In the genomic region with DNA sequence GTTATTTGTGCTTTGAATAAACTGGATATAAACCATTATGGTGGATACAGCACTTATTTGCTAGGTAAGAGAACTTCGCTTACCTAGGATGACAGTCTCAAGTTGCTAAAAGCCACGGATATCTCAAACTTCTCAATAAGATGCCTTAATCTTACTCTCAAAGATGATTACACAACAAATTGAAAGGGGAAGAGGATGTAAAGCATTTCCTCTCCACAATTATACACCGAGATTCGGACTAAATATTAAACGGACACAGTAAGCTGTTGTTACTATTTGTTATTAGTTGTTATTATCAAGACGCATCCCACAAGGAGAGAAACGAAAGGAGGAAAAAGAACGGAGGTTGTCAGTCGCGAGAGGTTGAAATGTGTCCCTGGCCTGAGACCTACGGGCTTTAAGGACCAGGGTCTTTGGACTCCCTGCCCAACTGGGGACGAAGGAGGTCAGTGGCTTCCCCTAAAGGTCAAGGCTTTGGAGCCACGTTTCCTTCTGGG, we compare ENCODE assay signal across 8 cellular contexts. TPM values are rescaled to one million over a fixed set of nuclear protein-coding genes. Genes with fewer than 3 reads are reported as not detected.
DNase-seq lines count a peak whose midpoint lies in the region; ATAC-seq and TF ChIP-seq lines count a peak whose summit lies in the region.

No MANE protein-coding gene starts in this region.

- H2BK120ac ChIP-seq in mesendoderm (ENCODE audit: low read depth, low read length), result no peak overlapping the region

- H3K9me3 ChIP-seq in uterus, result no peaks in the 10 kb centered on the region

- H3K4me3 ChIP-seq in mesendoderm (ENCODE audit: low read length) (peak overlapping the region; percentile 84), uterus (peak overlapping the region; percentile 78 to 96)

- no peak for TF ChIP-seq CTCF in uterus (IDR thresholded peaks at IDR 0.05)

- H3K36me3 ChIP-seq in mesendoderm (ENCODE audit: control insufficient read depth, insufficient read depth, low read length) (no peaks in the 10 kb centered on the region), uterus (no peaks in the 10 kb centered on the region)

- H3K9me3 Mint-ChIP-seq in activated naive CD4-positive, alpha-beta T cell treated with anti-CD3 and anti-CD28 coated beads for 36 hours, result no peaks in the 10 kb centered on the region

- H3K27me3 Mint-ChIP-seq in activated naive CD4-positive, alpha-beta T cell treated with anti-CD3 and anti-CD28 coated beads for 36 hours (ENCODE audit: low read depth), result no peaks in the 10 kb centered on the region

- H3K9ac ChIP-seq in mesendoderm (ENCODE audit: low read length), result peak overlapping the region; percentile 97

- no CpG with 5 or more reads among the region's 13 CpGs for WGBS in mesendoderm (ENCODE audit: extremely low coverage, insufficient coverage, low lambda C conversion rate)

- peaks cover 5% of the 10 kb centered on the region for H3K79me1 ChIP-seq in mesendoderm (ENCODE audit: low read length)

- peak overlapping the region; percentile 42 for H3K18ac ChIP-seq in mesendoderm (ENCODE audit: low read length)

- CTCF ChIA-PET in activated naive CD4-positive, alpha-beta T cell treated with anti-CD3 and anti-CD28 coated beads for 36 hours (lab: Charles Lee), result no interaction called here

- peak overlapping the region; percentile 84 for H3K4me3 Mint-ChIP-seq in activated naive CD4-positive, alpha-beta T cell treated with anti-CD3 and anti-CD28 coated beads for 36 hours

- H4K5ac ChIP-seq in mesendoderm (ENCODE audit: low read length), result no peak overlapping the region

- intact Hi-C loops in activated naive CD4-positive, alpha-beta T cell treated with anti-CD3 and anti-CD28 coated beads for 36 hours (cut with micrococcal nuclease), result loop anchor here (2.0 to 5.0 kb wide), 4 partner anchors 59 to 518 kb away; partner anchors contain the start of genes EHD4, HAUS2 and LRRC57
- intact Hi-C loops in uterus (cut with DNase I; ENCODE audit: low total_unique reads), result no loop called here

- H2BK15ac ChIP-seq in mesendoderm (replicated peaks; ENCODE audit: low read depth), result no peak overlapping the region

- no peak overlapping the region for H2AK5ac ChIP-seq in mesendoderm (ENCODE audit: low read length)

- ATAC-seq in HG02623 (IDR thresholded peaks at IDR 0.05; ENCODE audit: unreplicated experiment), result no peak

- peaks cover 5% of the 10 kb centered on the region for H3K36me3 Mint-ChIP-seq in activated naive CD4-positive, alpha-beta T cell treated with anti-CD3 and anti-CD28 coated beads for 36 hours (ENCODE audit: low read depth)

- peak overlapping the region; percentile 74 for H3K4me2 ChIP-seq in mesendoderm (ENCODE audit: low read length)

- peak overlapping the region; percentile 20 for H3K4ac ChIP-seq in mesendoderm (ENCODE audit: low read depth, low read length)

- H3K4me1 Mint-ChIP-seq in activated naive CD4-positive, alpha-beta T cell treated with anti-CD3 and anti-CD28 coated beads for 36 hours (ENCODE audit: low read depth), result peaks cover 46% of the 10 kb centered on the region

- H3K4me1 ChIP-seq in mesendoderm (ENCODE audit: control insufficient read depth, low read depth, low read length), result peaks cover 2% of the 10 kb centered on the region
- H3K4me1 ChIP-seq in uterus, result peaks cover 0 to 5% of the 10 kb centered on the region in 2 donors

- no peak overlapping the region for H4K8ac ChIP-seq in mesendoderm (ENCODE audit: low read depth, low read length)

- peak overlapping the region; percentile 89 for H3K23ac ChIP-seq in mesendoderm (ENCODE audit: low read length)

- H3K27me3 ChIP-seq in mesendoderm (ENCODE audit: insufficient read depth, low read length, poor library complexity) (no peaks in the 10 kb centered on the region), uterus (no peaks in the 10 kb centered on the region)

- H3K56ac ChIP-seq in mesendoderm (ENCODE audit: low read length), result peak overlapping the region; percentile 100

- H3K27ac ChIP-seq in mesendoderm (ENCODE audit: low read depth, low read length), result peak overlapping the region; percentile 74
- H3K27ac ChIP-seq in uterus, result peak overlapping the region; percentile 92 to 99

- no peak for DNase-seq in activated naive CD4-positive, alpha-beta T cell treated with anti-CD3 and anti-CD28 coated beads for 36 hours
- no peak for DNase-seq in activated naive CD4-positive, alpha-beta T cell (lab: John Stamatoyannopoulos, UW)
- DNase-seq in NOMO-1 treated with DMSO at 0.1 percent for 48 hours (lab: John Stamatoyannopoulos, UW; ENCODE audit: unreplicated experiment), result peak; percentile 71
- peak; percentile 29 for DNase-seq in cerebellar cortex (ENCODE audit: low spot score)
- DNase-seq in mesendoderm, result no peak
- DNase-seq in uterus, result no peak
- no peak for DNase-seq in middle frontal gyrus (ENCODE audit: extremely low spot score, low spot score)

- TF ChIP-seq POLR2A in uterus (IDR thresholded peaks at IDR 0.05), result no peak

- H3K27ac Mint-ChIP-seq in activated naive CD4-positive, alpha-beta T cell treated with anti-CD3 and anti-CD28 coated beads for 36 hours, result peak overlapping the region; percentile 91

- peaks cover 3% of the 10 kb centered on the region for H3K79me2 ChIP-seq in mesendoderm (ENCODE audit: control insufficient read depth, insufficient read depth, low read length)

- no peak overlapping the region for H2BK5ac ChIP-seq in mesendoderm (ENCODE audit: low read length)

RNA-seq across cellular contexts. Expression of gene ZNF106, which starts 0.6 kb away (rescaled TPM):
- total RNA-seq in activated naive CD4-positive, alpha-beta T cell treated with anti-CD3 and anti-CD28 coated beads for 36 hours, result 10 to 100 TPM; 40.8 to 41.2 TPM
- polyA plus RNA-seq in mesendoderm (2013, experiment 1 of 2), result 21.8 TPM
- polyA plus RNA-seq in mesendoderm (2013, experiment 2 of 2), result 21.5 TPM
- total RNA-seq in uterus, result 10 to 100 TPM; 56.6 to 95.0 (median 72.0) TPM

RNA-seq across cellular contexts. Expression of gene SNAP23, which starts 5.1 kb away (rescaled TPM):
- total RNA-seq in activated naive CD4-positive, alpha-beta T cell treated with anti-CD3 and anti-CD28 coated beads for 36 hours, result 10 to 100 TPM; 33.1 to 34.5 TPM
- polyA plus RNA-seq in mesendoderm (2013, experiment 1 of 2), result 46.7 TPM
- 49.0 TPM for polyA plus RNA-seq in mesendoderm (2013, experiment 2 of 2)
- 100 to 1,000 TPM in 1 of 4 donors, 10 to 100 TPM in 3; 79.1 to 155 (median 84.2) TPM for total RNA-seq in uterus

RNA-seq across cellular contexts. Expression of gene LRRC57, which starts 58.3 kb away (rescaled TPM):
- 10 to 100 TPM; 14.7 to 16.3 TPM for total RNA-seq in activated naive CD4-positive, alpha-beta T cell treated with anti-CD3 and anti-CD28 coated beads for 36 hours
- polyA plus RNA-seq in mesendoderm (2013, experiment 1 of 2), result 7.5 TPM
- polyA plus RNA-seq in mesendoderm (2013, experiment 2 of 2), result 7.3 TPM
- total RNA-seq in uterus, result 10 to 100 TPM in 3 of 4 donors, 1 to 10 TPM in 1; 8.7 to 27.1 (median 21.9) TPM

RNA-seq across cellular contexts. Expression of gene HAUS2, which starts 58.3 kb away (rescaled TPM):
- 10 to 100 TPM; 46.2 to 55.6 TPM for total RNA-seq in activated naive CD4-positive, alpha-beta T cell treated with anti-CD3 and anti-CD28 coated beads for 36 hours
- polyA plus RNA-seq in mesendoderm (2013, experiment 1 of 2), result 22.2 TPM
- polyA plus RNA-seq in mesendoderm (2013, experiment 2 of 2), result 20.1 TPM
- total RNA-seq in uterus, result 10 to 100 TPM in 2 of 4 donors, 1 to 10 TPM in 2; 3.5 to 28.1 (median 14.6) TPM

Comparison
In these comparisons a context has a peak if more than half of its experiments do, and no peak if none do; other contexts are left out.
1. DNase-seq: peak in NOMO-1 treated with DMSO at 0.1 percent for 48 hours (single experiment) and cerebellar cortex (single experiment); none in activated naive CD4-positive, alpha-beta T cell treated with anti-CD3 and anti-CD28 coated beads for 36 hours (single experiment), activated naive CD4-positive, alpha-beta T cell (0 of 4), mesendoderm (single experiment), uterus (0 of 2) and middle frontal gyrus (single experiment).